Comparison of ENCODE assay signal across 15 cellular contexts in the genomic region with DNA sequence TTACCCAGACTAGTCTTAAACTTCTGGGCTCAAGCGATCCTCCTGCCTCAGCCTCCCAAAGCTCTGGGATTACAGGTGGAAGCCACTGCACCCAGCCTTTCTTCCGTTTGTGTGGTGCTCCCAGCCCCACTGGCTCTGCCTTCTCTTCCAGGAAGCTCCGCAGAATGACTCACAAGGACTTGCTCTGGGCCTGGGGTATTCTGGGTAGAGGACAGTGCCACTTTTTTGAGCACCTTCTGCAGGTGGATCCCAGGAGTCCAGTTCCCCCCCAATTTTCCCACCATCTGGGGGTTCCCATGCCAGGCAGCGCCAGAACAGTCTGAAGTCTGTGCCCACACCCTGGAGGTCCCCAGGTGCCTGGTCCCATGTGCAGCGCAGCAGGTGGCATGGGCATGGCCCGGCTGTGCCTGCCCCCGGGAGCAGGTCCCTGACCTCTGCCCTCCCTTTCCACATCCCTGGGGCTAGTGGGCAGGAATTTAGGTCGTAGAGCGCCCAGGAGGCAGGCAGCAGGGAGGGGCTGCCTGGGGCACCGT. TPM values are rescaled to one million over a fixed set of nuclear protein-coding genes. Genes with fewer than 3 reads are reported as not detected.
DNase-seq lines count a peak whose midpoint lies in the region; ATAC-seq and TF ChIP-seq lines count a peak whose summit lies in the region.
"Had no signal": no experiment of that assay in that cellular context is flagged by ENCODE, and none has a peak within 500 bp of the region (broad histone marks: within the 10 kb centered on the region; RNA-seq: fewer than 3 reads in every experiment).

No MANE protein-coding gene starts in this region.

- ATAC-seq in GM23338 (no peak), T-cell (replicated peaks in 1 of 4) (no peak), HG03108 (IDR thresholded peaks at IDR 0.05; ENCODE audit: unreplicated experiment) (no peak), GM18858 (IDR thresholded peaks at IDR 0.05; ENCODE audit: unreplicated experiment) (no peak)
- ATAC-seq: gastroesophageal sphincter, T-helper 17 cell had no signal

- TF ChIP-seq CTCF in GM23338 (conservative IDR thresholded peaks at IDR 0.05; ENCODE audit: low read depth in 2 of 2) (no peak), glutamatergic neuron (IDR thresholded peaks at IDR 0.05; ENCODE audit: partially characterized antibody, unreplicated experiment) (no peak), osteoblast (IDR thresholded peaks at IDR 0.05; ENCODE audit: extremely low read depth, low read depth, low read length) (no peak)

- H3K9me3 ChIP-seq in osteoblast (ENCODE audit: low read depth, low read length) = no peaks in the 10 kb centered on the region
- H3K9me3 ChIP-seq: gastroesophageal sphincter had no signal

- H3K36me3 Mint-ChIP-seq in GM23338 (ENCODE audit: low read depth) (no peaks in the 10 kb centered on the region), T-cell (no peaks in the 10 kb centered on the region), glutamatergic neuron (ENCODE audit: unreplicated experiment) (no peaks in the 10 kb centered on the region)
- H3K36me3 Mint-ChIP-seq: CD14-positive monocyte had no signal

- H3K27ac Mint-ChIP-seq in GM23338 (no peak overlapping the region), T-cell (no peak overlapping the region), glutamatergic neuron (ENCODE audit: unreplicated experiment) (no peak overlapping the region)
- H3K27ac Mint-ChIP-seq: activated CD4-positive, alpha-beta T cell treated with anti-CD3 and anti-CD28 coated beads, Interleukin-2, amount 10 ng/mL, durations not matched to agents 24 days and 14 days; T-helper 17 cell had no signal

- peaks cover 6% of the 10 kb centered on the region for H3K4me1 Mint-ChIP-seq in GM23338
- H3K4me1 Mint-ChIP-seq in T-cell = peaks cover 11 to 16% (median 12%) of the 10 kb centered on the region in 3 donors
- peaks cover 10% of the 10 kb centered on the region for H3K4me1 Mint-ChIP-seq in glutamatergic neuron (ENCODE audit: low read depth, unreplicated experiment)

- H3K27ac ChIP-seq in GM23338 (ENCODE audit: low read depth) (no peak overlapping the region), osteoblast (ENCODE audit: low read depth, low read length) (no peak overlapping the region)
- H3K27ac ChIP-seq: gastroesophageal sphincter, KMS-11 had no signal

- no peak overlapping the region for H2AFZ ChIP-seq in GM23338
- no peak overlapping the region for H2AFZ ChIP-seq in osteoblast (ENCODE audit: low read length)

- H3K27me3 ChIP-seq in GM23338 (ENCODE audit: insufficient read depth) = peaks cover 14% of the 10 kb centered on the region
- peaks cover 15% of the 10 kb centered on the region for H3K27me3 ChIP-seq in osteoblast (ENCODE audit: insufficient read depth, low read length)

- CTCF ChIA-PET in T-cell (lab: Charles Lee) = no interaction called here

- no peaks in the 10 kb centered on the region for H4K20me1 ChIP-seq in GM23338 (replicated peaks; ENCODE audit: insufficient read depth)
- no peaks in the 10 kb centered on the region for H4K20me1 ChIP-seq in osteoblast (ENCODE audit: insufficient read depth, low read length)

- no peak overlapping the region for H3K4me2 ChIP-seq in GM23338
- H3K4me2 ChIP-seq in osteoblast (ENCODE audit: insufficient read depth, low read length) = no peak overlapping the region
- H3K4me2 ChIP-seq: KMS-11 had no signal

- no peak for DNase-seq in GM23338 (ENCODE audit: low spot score)
- no peak for DNase-seq in T-cell
- no peak for DNase-seq in glutamatergic neuron
- DNase-seq in osteoblast (ENCODE audit: insufficient read length, low spot score, missing footprints) = peak; percentile 30
- DNase-seq in NCI-H510A treated with DMSO at 0.1 percent for 48 hours (lab: John Stamatoyannopoulos, UW) = no peak
- no peak for DNase-seq in GDM1 (lab: John Stamatoyannopoulos, UW)
- DNase-seq: activated CD4-positive, alpha-beta T cell treated with anti-CD3 and anti-CD28 coated beads, Interleukin-2, amount 10 ng/mL, durations not matched to agents 24 days and 14 days; activated effector memory CD4-positive, alpha-beta T cell treated with anti-CD3 and anti-CD28 coated beads, Interleukin-2, amount 50 U/mL, for 16 hours; NCI-H187 treated with DMSO at 0.1 percent for 48 hours; T-helper 17 cell had no signal

- no peaks in the 10 kb centered on the region for H3K9me3 Mint-ChIP-seq in GM23338
- H3K9me3 Mint-ChIP-seq in T-cell = no peaks in the 10 kb centered on the region
- H3K9me3 Mint-ChIP-seq in glutamatergic neuron (ENCODE audit: unreplicated experiment) = peaks cover 6% of the 10 kb centered on the region
- H3K9me3 Mint-ChIP-seq: activated CD4-positive, alpha-beta T cell treated with anti-CD3 and anti-CD28 coated beads, Interleukin-2, amount 10 ng/mL, durations not matched to agents 24 days and 14 days had no signal

- H3K4me3 Mint-ChIP-seq in GM23338 (peak overlapping the region; percentile 78; the same call in 1 of the 3 replicates), T-cell (peak overlapping the region; percentile 17 to 82 (median 55)), glutamatergic neuron (ENCODE audit: unreplicated experiment) (peak overlapping the region; percentile 42)

- H3K27me3 Mint-ChIP-seq in GM23338 (ENCODE audit: insufficient read depth, low read depth, poor library complexity) (peaks cover 25% of the 10 kb centered on the region), T-cell (no peaks in the 10 kb centered on the region), glutamatergic neuron (ENCODE audit: unreplicated experiment) (peaks cover 8% of the 10 kb centered on the region)
- H3K27me3 Mint-ChIP-seq: T-helper 17 cell had no signal

- 0 out of 2 replicates have a peak, but pooled peaks cover 4% of the 10 kb centered on the region for H3K4me1 ChIP-seq in GM23338 (ENCODE audit: insufficient read depth)
- H3K4me1 ChIP-seq in osteoblast (ENCODE audit: insufficient read depth, low read length) = no peaks in the 10 kb centered on the region

- H3K4me3 ChIP-seq in GM23338 (no peak overlapping the region), osteoblast (ENCODE audit: insufficient read depth, low read length) (no peak overlapping the region)
- H3K4me3 ChIP-seq: gastroesophageal sphincter had no signal

- H3K36me3 ChIP-seq in GM23338 (ENCODE audit: insufficient read depth) = no peaks in the 10 kb centered on the region
- H3K36me3 ChIP-seq in osteoblast (ENCODE audit: insufficient read depth, low read length) = no peaks in the 10 kb centered on the region
- H3K36me3 ChIP-seq: gastroesophageal sphincter had no signal

- POLR2A ChIA-PET in T-cell (lab: Charles Lee) = no interaction called here

- H3K79me2 ChIP-seq in GM23338 (replicated peaks; ENCODE audit: insufficient read depth) (no peaks in the 10 kb centered on the region), osteoblast (ENCODE audit: insufficient read depth, low read length) (no peaks in the 10 kb centered on the region)

- no peaks in the 10 kb centered on the region for H3K9me2 ChIP-seq in GM23338 (ENCODE audit: insufficient read depth)

- no peaks in the 10 kb centered on the region for H3F3A ChIP-seq in GM23338 (replicated peaks; ENCODE audit: low read depth)

TF ChIP-seq in GM23338, 12 proteins besides CTCF, POLR2A, EP300 and RAD21 (continues in another document):
- no peak for TF ChIP-seq EZH2phosphoT487 (IDR thresholded peaks at IDR 0.05; ENCODE audit: unreplicated experiment)
- no peak for TF ChIP-seq NANOG (IDR thresholded peaks at IDR 0.05; ENCODE audit: borderline replicate concordance)

RNA-seq across cellular contexts. Expression of a gene that starts 1.6 kb away (rescaled TPM):
- total RNA-seq in GM23338 (2014; rRNA removed; shearing (Covaris generic)) = 14.3 and 15.2 TPM in 2 replicates
- polyA plus RNA-seq in GM23338 (2016; fragmentation: Nextera tagmentation; extraction: Ambion mirVana) = 20.0 and 23.4 TPM in 2 replicates
- total RNA-seq in T-cell = 1 to 10 TPM; 2.2 to 6.9 (median 5.5) TPM
- 21.5 TPM for total RNA-seq in glutamatergic neuron (ENCODE audit: unreplicated experiment)
- 1.2 and 1.8 TPM in 2 replicates for total RNA-seq in osteoblast

RNA-seq across cellular contexts. Expression of a gene that starts 2.4 kb away (rescaled TPM):
- 5.9 and 15.1 TPM in 2 replicates for total RNA-seq in GM23338 (2014; rRNA removed; shearing (Covaris generic))
- polyA plus RNA-seq in GM23338 (2016; fragmentation: Nextera tagmentation; extraction: Ambion mirVana) = 3.8 and 5.6 TPM in 2 replicates
- total RNA-seq in T-cell (1 to 10 TPM; 5.2 to 9.8 (median 5.6) TPM), glutamatergic neuron (ENCODE audit: unreplicated experiment) (21.2 TPM), osteoblast (1.4 and 2.4 TPM in 2 replicates)

RNA-seq across cellular contexts. Expression of a gene that starts 13.5 kb away (rescaled TPM):
- 61.1 and 64.9 TPM in 2 replicates for total RNA-seq in GM23338 (2014; rRNA removed; shearing (Covaris generic))
- 43.5 and 50.1 TPM in 2 replicates for polyA plus RNA-seq in GM23338 (2016; fragmentation: Nextera tagmentation; extraction: Ambion mirVana)
- total RNA-seq in T-cell (10 to 100 TPM; 30.8 to 76.2 (median 71.4) TPM), glutamatergic neuron (ENCODE audit: unreplicated experiment) (29.2 TPM), osteoblast (28.9 and 30.0 TPM in 2 replicates)

RNA-seq across cellular contexts. Expression of a gene that starts 20.3 kb away (rescaled TPM):
- 0.10 TPM in 1 of 2 replicates, not detected in the other for total RNA-seq in GM23338 (2014; rRNA removed; shearing (Covaris generic))
- 0.70 and 0.97 TPM in 2 replicates for polyA plus RNA-seq in GM23338 (2016; fragmentation: Nextera tagmentation; extraction: Ambion mirVana)
- total RNA-seq in T-cell = 1 to 10 TPM; 5.7 to 7.9 (median 6.9) TPM
- 0.83 TPM for total RNA-seq in glutamatergic neuron (ENCODE audit: unreplicated experiment)
- 0.29 and 1.1 TPM in 2 replicates for total RNA-seq in osteoblast
- polyA plus RNA-seq: CD14-positive monocyte had no signal

RNA-seq across cellular contexts. Expression of a gene that starts 31.3 kb away (rescaled TPM):
- total RNA-seq in GM23338 (2014; rRNA removed; shearing (Covaris generic)) = 0.23 and 1.2 TPM in 2 replicates
- 0.97 and 1.4 TPM in 2 replicates for polyA plus RNA-seq in GM23338 (2016; fragmentation: Nextera tagmentation; extraction: Ambion mirVana)
- not detected for total RNA-seq in T-cell
- total RNA-seq in glutamatergic neuron (ENCODE audit: unreplicated experiment) = 0.69 TPM
- total RNA-seq in osteoblast = under 0.01 TPM in 1 of 2 replicates, not detected in the other
- total RNA-seq: activated CD4-positive, alpha-beta T cell treated with anti-CD3 and anti-CD28 coated beads, Interleukin-2, amount 10 ng/mL, durations not matched to agents 24 days and 14 days; T-helper 17 cell had no signal
- polyA plus RNA-seq: CD14-positive monocyte had no signal
